Comparison of ENCODE assay signal across 8 cellular contexts in genomic region chr12:104285740-104286537, GRCh38. TPM values are rescaled to one million over a fixed set of nuclear protein-coding genes. Genes with fewer than 3 reads are reported as not detected.
A peak's percentile ranks its signal among the peaks of the same experiment; 100 is the strongest.
DNase-seq lines count a peak whose midpoint lies in the region; ATAC-seq, FAIRE-seq and TF ChIP-seq lines count a peak whose summit lies in the region.

No MANE protein-coding gene starts in this region.

- H3K27me3 ChIP-seq in IMR-90 (ENCODE audit: control insufficient read depth, insufficient read depth, low read length) (no peaks in the 10 kb centered on the region), subcutaneous abdominal adipose tissue (ENCODE audit: control insufficient read depth in 5 of 5, insufficient read depth in 4 of 5, low read length in 5 of 5) (no peaks in the 10 kb centered on the region)

- H2BK20ac ChIP-seq in IMR-90 (ENCODE audit: low read depth, low read length), result peak overlapping the region; percentile 96

- peak overlapping the region; percentile 65 for H3K4me2 ChIP-seq in IMR-90 (ENCODE audit: low read depth, low read length)

- FAIRE-seq in kidney (lab: Jason Lieb, UNC), result no peak

- peak overlapping the region; percentile 57 for H4K5ac ChIP-seq in IMR-90 (ENCODE audit: low read depth, low read length)

- H3K4me1 Mint-ChIP-seq in activated T-helper 2 cell treated with anti-CD3 and anti-CD28 coated beads, Interferon-gamma antibody, Interleukin-2, Interleukin-4, amounts not matched to agents 10 μg/mL and 5 μg/mL and 100 μg/mL, durations not matched to agents 14 hours and 24 hours and 36 hours (ENCODE audit: low read depth), result peaks cover 25% of the 10 kb centered on the region

- CTCF ChIA-PET in IMR-90 (lab: Yijun Ruan, JAX), result interaction anchor here (0.7 kb wide), 1 partner anchor 35 kb away, joined by 3 read pairs; no protein-coding TSS in a partner anchor

- no peak for TF ChIP-seq POLR2A in IMR-90 (IDR thresholded peaks at IDR 0.05; ENCODE audit: low read depth, low read length)

- TF ChIP-seq CTCF in IMR-90 (conservative IDR thresholded peaks at IDR 0.05; ENCODE audit: low read depth, low read length) (no peak), kidney (IDR thresholded peaks at IDR 0.05; ENCODE audit: borderline replicate concordance, extremely low read depth, insufficient read depth) (no peak)

- H3K23ac ChIP-seq in IMR-90 (ENCODE audit: low read depth, low read length), result peak overlapping the region; percentile 83

- peak overlapping the region; percentile 55 to 79 for H4K8ac ChIP-seq in IMR-90 (ENCODE audit: low read depth in 2 of 2, low read length in 2 of 2)

- in situ Hi-C loops in IMR-90 (cut with MboI; ENCODE audit: low sequenced_read_pairs), result loop anchor here (5.0 kb wide), 1 partner anchor 69 kb away; the partner anchor contains the start of gene TXNRD1

- H3K79me1 ChIP-seq in IMR-90 (ENCODE audit: low read depth in 1 of 2, low read length in 2 of 2), result peaks cover 3 to 27% of the 10 kb centered on the region in 2 experiments; a peak in 3 of 4 replicates

- peak overlapping the region; percentile 88 for H3K14ac ChIP-seq in IMR-90 (replicated peaks; ENCODE audit: low read depth, low read length)

- WGBS in IMR-90 (ENCODE audit: extremely low coverage in 2 of 2, insufficient read length in 1 of 2), 2 experiments, result no CpG with 5 or more reads among the region's 3 CpGs

- H3K56ac ChIP-seq in IMR-90 (ENCODE audit: extremely low read depth, insufficient read depth, low read length), result peak overlapping the region; percentile 87

- peaks cover 17% of the 10 kb centered on the region for H3K4me1 ChIP-seq in IMR-90 (ENCODE audit: control insufficient read depth, insufficient read depth, low read length)
- peaks cover 11 to 13% of the 10 kb centered on the region in 2 donors for H3K4me1 ChIP-seq in kidney (ENCODE audit: control insufficient read depth in 1 of 2, insufficient read depth in 1 of 2, low read depth in 1 of 2, low read length in 2 of 2)
- peaks cover 5 to 38% (median 33%) of the 10 kb centered on the region in 5 donors for H3K4me1 ChIP-seq in subcutaneous abdominal adipose tissue (ENCODE audit: control insufficient read depth in 5 of 5, insufficient read depth in 5 of 5, low read length in 5 of 5)

- peak overlapping the region; percentile 88 for H3K4ac ChIP-seq in IMR-90 (ENCODE audit: low read depth, low read length)

- H3K4me3 Mint-ChIP-seq in activated T-helper 2 cell treated with anti-CD3 and anti-CD28 coated beads, Interferon-gamma antibody, Interleukin-2, Interleukin-4, amounts not matched to agents 10 μg/mL and 5 μg/mL and 100 μg/mL, durations not matched to agents 14 hours and 24 hours and 36 hours (ENCODE audit: low read depth), result peak overlapping the region; percentile 100

- peak overlapping the region; percentile 64 for H3K18ac ChIP-seq in IMR-90 (ENCODE audit: low read depth, low read length)

- 0 out of 2 replicates have a peak, but pooled peaks cover 5% of the 10 kb centered on the region for H3K9me1 ChIP-seq in IMR-90 (ENCODE audit: insufficient read depth, low read length)

- peaks cover 16% of the 10 kb centered on the region for H3K36me3 Mint-ChIP-seq in activated T-helper 2 cell treated with anti-CD3 and anti-CD28 coated beads, Interferon-gamma antibody, Interleukin-2, Interleukin-4, amounts not matched to agents 10 μg/mL and 5 μg/mL and 100 μg/mL, durations not matched to agents 14 hours and 24 hours and 36 hours (ENCODE audit: low read depth)

- peak overlapping the region; percentile 96 for H2AK5ac ChIP-seq in IMR-90 (ENCODE audit: low read depth, low read length)

- no peak for ATAC-seq in IMR-90 (ENCODE audit: low read depth)
- ATAC-seq in GM18502 (IDR thresholded peaks at IDR 0.05; ENCODE audit: poor library complexity, unreplicated experiment), result no peak
- ATAC-seq in GM19023 (IDR thresholded peaks at IDR 0.05; ENCODE audit: unreplicated experiment), result no peak

- H3K9me3 ChIP-seq in IMR-90 (ENCODE audit: control insufficient read depth, insufficient read depth, low read length) (no peaks in the 10 kb centered on the region; the same call in 1 of the 2 replicates), kidney (ENCODE audit: control insufficient read depth in 1 of 2, low read length in 2 of 2) (no peaks in the 10 kb centered on the region), subcutaneous abdominal adipose tissue (ENCODE audit: control insufficient read depth in 5 of 5, low read length in 5 of 5) (no peaks in the 10 kb centered on the region)

- no peaks in the 10 kb centered on the region for H3K27me3 Mint-ChIP-seq in activated T-helper 2 cell treated with anti-CD3 and anti-CD28 coated beads, Interferon-gamma antibody, Interleukin-2, Interleukin-4, amounts not matched to agents 10 μg/mL and 5 μg/mL and 100 μg/mL, durations not matched to agents 14 hours and 24 hours and 36 hours (ENCODE audit: low read depth)

- DNase-seq in CD1c-positive myeloid dendritic cell (ENCODE audit: extremely low spot score) (peak; percentile 79), IMR-90 (peak; percentile 70), kidney (no peak), hepatic stellate cell (ENCODE audit: low spot score) (no peak)
- DNase-seq in activated T-helper 2 cell treated with anti-CD3 and anti-CD28 coated beads, Interferon-gamma antibody, Interleukin-2, Interleukin-4, amounts not matched to agents 10 μg/mL and 5 μg/mL and 100 μg/mL, durations not matched to agents 14 hours and 24 hours and 36 hours (ENCODE audit: low spot score), result no peak

- peaks cover 36% of the 10 kb centered on the region for H4K20me1 ChIP-seq in IMR-90 (ENCODE audit: insufficient read depth, low read length)

- peak overlapping the region; percentile 88 for H3K27ac ChIP-seq in IMR-90 (ENCODE audit: insufficient read depth, low read length)
- H3K27ac ChIP-seq in kidney (ENCODE audit: low read depth in 2 of 2, low read length in 2 of 2), result peak overlapping the region; percentile 92 to 97
- peak overlapping the region; percentile 94 for H3K27ac ChIP-seq in subcutaneous abdominal adipose tissue (ENCODE audit: low read depth, low read length)

- intact Hi-C loops in IMR-90 (cut with micrococcal nuclease), result loop anchor here (1.0 to 10.0 kb wide), 4 partner anchors 67 to 321 kb away; partner anchors contain the start of genes HCFC2, NFYB and TDG
- intact Hi-C loops in activated T-helper 2 cell treated with anti-CD3 and anti-CD28 coated beads, Interferon-gamma antibody, Interleukin-2, Interleukin-4, amounts not matched to agents 10 μg/mL and 5 μg/mL and 100 μg/mL, durations not matched to agents 14 hours and 24 hours and 36 hours (cut with micrococcal nuclease), result loop anchor here (1.0 to 10.0 kb wide), 8 partner anchors 51 to 1045 kb away; partner anchors contain the start of genes C12orf75, HCFC2 and HSP90B1
- intact Hi-C loops in kidney (cut with DNase I), result no loop called here

- BruUV-seq in IMR-90 (replicated peaks; lab: Mats Ljungman, UMichigan), result TSS peak; percentile 76

- H3K9me3 Mint-ChIP-seq in activated T-helper 2 cell treated with anti-CD3 and anti-CD28 coated beads, Interferon-gamma antibody, Interleukin-2, Interleukin-4, amounts not matched to agents 10 μg/mL and 5 μg/mL and 100 μg/mL, durations not matched to agents 14 hours and 24 hours and 36 hours, result no peaks in the 10 kb centered on the region

- H3K9ac ChIP-seq in IMR-90 (ENCODE audit: low read depth, low read length) (peak overlapping the region; percentile 58), kidney (ENCODE audit: low read length in 2 of 2) (peak overlapping the region in 1 of 2 donors; percentile 72), subcutaneous abdominal adipose tissue (ENCODE audit: low read length in 5 of 5) (peak overlapping the region; percentile 84 to 98 (median 86))

- H3K36me3 ChIP-seq in IMR-90 (ENCODE audit: control insufficient read depth, insufficient read depth, low read length), result peaks cover 9% of the 10 kb centered on the region
- H3K36me3 ChIP-seq in kidney (ENCODE audit: control insufficient read depth in 1 of 2, insufficient read depth in 2 of 2, low read length in 2 of 2), result no peaks in the 10 kb centered on the region
- no peaks in the 10 kb centered on the region for H3K36me3 ChIP-seq in subcutaneous abdominal adipose tissue (ENCODE audit: control insufficient read depth in 5 of 5, insufficient read depth in 5 of 5, low read length in 5 of 5)

- POLR2A ChIA-PET in IMR-90 (lab: Charles Lee; ENCODE audit: unreplicated experiment), result interaction anchor here (0.8 to 3.6 kb wide), 6 partner anchors 9 to 69 kb away, joined by 3 to 28 read pairs (median 4); partner anchors contain the start of gene EID3

- H4K91ac ChIP-seq in IMR-90 (ENCODE audit: insufficient read depth, low read depth, low read length), result peak overlapping the region; percentile 89

- H2AK9ac ChIP-seq in IMR-90 (replicated peaks; ENCODE audit: low read depth, low read length, poor library complexity), result peak overlapping the region; percentile 80

- H2BK120ac ChIP-seq in IMR-90 (ENCODE audit: low read depth, low read length), result peak overlapping the region; percentile 94

- H2AFZ ChIP-seq in IMR-90 (replicated peaks; ENCODE audit: low read length, poor library complexity), result peak overlapping the region; percentile 19

- H2BK5ac ChIP-seq in IMR-90 (ENCODE audit: low read depth, low read length, poor library complexity, severe bottlenecking), result peak overlapping the region; percentile 90

- H3K4me3 ChIP-seq in IMR-90 (ENCODE audit: insufficient read depth, low read depth, low read length), result no peak overlapping the region
- peak overlapping the region in 1 of 2 donors; percentile 87 for H3K4me3 ChIP-seq in kidney (ENCODE audit: low read length in 2 of 2)
- peak overlapping the region in 2 of 5 donors; percentile 93 to 97 for H3K4me3 ChIP-seq in subcutaneous abdominal adipose tissue (ENCODE audit: low read depth in 1 of 5, low read length in 5 of 5)

- dilution Hi-C loops in IMR-90 (cut with HindIII; ENCODE audit: low sequenced_read_pairs, unreplicated experiment), result no loop called here

- peak overlapping the region; percentile 100 for H3K27ac Mint-ChIP-seq in activated T-helper 2 cell treated with anti-CD3 and anti-CD28 coated beads, Interferon-gamma antibody, Interleukin-2, Interleukin-4, amounts not matched to agents 10 μg/mL and 5 μg/mL and 100 μg/mL, durations not matched to agents 14 hours and 24 hours and 36 hours

- TF ChIP-seq RAD21 in IMR-90 (IDR thresholded peaks at IDR 0.05; ENCODE audit: low read length), result no peak

- H2BK15ac ChIP-seq in IMR-90 (ENCODE audit: low read depth, low read length), result peak overlapping the region; percentile 99

TF ChIP-seq in IMR-90, 13 proteins besides CTCF, POLR2A, EP300 and RAD21 (continues in another document):
- no peak for TF ChIP-seq MXI1 (IDR thresholded peaks at IDR 0.05; ENCODE audit: borderline replicate concordance, low read depth, low read length)

RNA-seq across cellular contexts. Expression of gene EID3, which starts 17.6 kb away (rescaled TPM):
- 4.1 and 6.9 TPM in 2 replicates for total RNA-seq in IMR-90 (2012; rRNA removed)
- polyA plus RNA-seq in IMR-90 (2012; rRNA removed), result 2.0 and 2.2 TPM in 2 replicates
- 0.48 and 0.92 TPM in 2 replicates for polyA plus RNA-seq in IMR-90 (2012; cell fraction: cytosol; rRNA removed)
- 5.9 and 6.1 TPM in 2 replicates for polyA plus RNA-seq in IMR-90 (2012; cell fraction: nucleus; rRNA removed; ENCODE audit: low replicate concordance)
- 9.4 and 10.1 TPM in 2 replicates for total RNA-seq in activated T-helper 2 cell treated with anti-CD3 and anti-CD28 coated beads, Interferon-gamma antibody, Interleukin-2, Interleukin-4, amounts not matched to agents 10 μg/mL and 5 μg/mL and 100 μg/mL, durations not matched to agents 14 hours and 24 hours and 36 hours
- 5.0 TPM for total RNA-seq in kidney
- polyA plus RNA-seq in kidney (ENCODE audit: insufficient read depth, low read depth, low replicate concordance), result 0.90 TPM

Comparison
In these comparisons a context has a peak if more than half of its experiments do, and no peak if none do; other contexts are left out.
1. DNase-seq: peak in CD1c-positive myeloid dendritic cell (single experiment) and IMR-90 (single experiment); none in activated T-helper 2 cell treated with anti-CD3 and anti-CD28 coated beads, Interferon-gamma antibody, Interleukin-2, Interleukin-4, amounts not matched to agents 10 μg/mL and 5 μg/mL and 100 μg/mL, durations not matched to agents 14 hours and 24 hours and 36 hours (single experiment), kidney (single experiment) and hepatic stellate cell (single experiment).
2. Peak in every context shown above with its lines, with median percentiles within 50 percentile points of each other: H3K27ac ChIP-seq.